20 cellular contexts compared by ENCODE assay signal in the genomic region with DNA sequence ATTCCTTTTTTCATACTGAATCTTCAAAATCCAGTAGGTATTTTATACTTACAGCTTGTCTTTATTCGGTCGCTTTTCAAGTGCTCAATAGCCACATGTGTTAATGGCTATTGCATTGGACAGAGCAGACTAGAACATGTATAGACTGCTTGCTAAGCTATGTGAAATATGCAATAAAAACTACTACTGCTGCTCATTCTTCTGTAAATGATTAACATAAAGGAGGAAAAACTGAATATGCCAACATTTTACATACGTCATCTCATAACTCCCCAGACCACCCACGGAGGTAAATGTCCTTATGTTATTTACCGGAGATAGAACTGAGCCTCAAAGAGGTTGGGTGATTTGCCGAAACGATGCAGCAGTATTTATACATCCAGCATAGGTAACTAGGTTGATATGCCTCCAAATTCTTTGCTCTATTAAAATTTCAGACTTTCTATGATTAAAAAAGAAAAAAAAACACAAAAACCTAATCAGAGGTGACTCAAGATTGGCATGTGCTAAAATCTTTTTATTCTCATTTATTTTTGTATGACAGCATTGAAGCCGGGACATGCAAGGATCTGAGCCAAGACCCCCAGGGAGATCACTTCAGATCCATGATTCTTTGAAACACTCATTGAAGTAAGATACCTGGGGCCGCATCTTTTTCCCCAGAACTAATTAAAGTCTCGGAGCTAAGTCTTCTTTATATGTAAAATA.
A peak's percentile ranks its signal among the peaks of the same experiment; 100 is the strongest.
DNase-seq lines count a peak whose midpoint lies in the region; ATAC-seq and TF ChIP-seq lines count a peak whose summit lies in the region.
"Had no signal": no experiment of that assay in that cellular context is flagged by ENCODE, and none has a peak within 500 bp of the region (broad histone marks: within the 10 kb centered on the region; RNA-seq: fewer than 3 reads in every experiment).

No MANE protein-coding gene starts in this region.

- POLR2A ChIA-PET in CD4-positive, alpha-beta T cell (lab: Charles Lee): no interaction called here

- H3K27me3 Mint-ChIP-seq in CD4-positive, alpha-beta T cell: no peaks in the 10 kb centered on the region
- H3K27me3 Mint-ChIP-seq: CD4-positive, alpha-beta memory T cell had no signal

- H3K4me1 ChIP-seq in SJCRH30: no peaks in the 10 kb centered on the region; the same call in 1 of the 2 replicates
- H3K4me1 ChIP-seq: HAP-1 had no signal

- in situ Hi-C loops in brain microvascular endothelial cell (cut with HindIII; ENCODE audit: low pct_ligation_motif_present, low sequenced_read_pairs): no loop called here

- no peak overlapping the region for H3K27ac Mint-ChIP-seq in CD4-positive, alpha-beta T cell
- H3K27ac Mint-ChIP-seq: CD4-positive, alpha-beta memory T cell had no signal

- no peaks in the 10 kb centered on the region for H3K9me3 ChIP-seq in SJCRH30 (replicated peaks)
- no peaks in the 10 kb centered on the region for H3K9me3 ChIP-seq in CD4-positive, alpha-beta T cell (ENCODE audit: control insufficient read depth, low read length)
- H3K9me3 ChIP-seq: HAP-1 had no signal

- no peak overlapping the region for H3K27ac ChIP-seq in SJCRH30
- peak overlapping the region; percentile 96 for H3K27ac ChIP-seq in epithelial cell of prostate
- no peak overlapping the region for H3K27ac ChIP-seq in CD4-positive, alpha-beta T cell (ENCODE audit: low read depth, low read length)
- no peak overlapping the region for H3K27ac ChIP-seq in brain microvascular endothelial cell
- H3K27ac ChIP-seq: GM23248 had no signal

- no peaks in the 10 kb centered on the region for H3K4me1 Mint-ChIP-seq in CD4-positive, alpha-beta T cell (ENCODE audit: low read depth)
- H3K4me1 Mint-ChIP-seq: CD4-positive, alpha-beta memory T cell had no signal

- CTCF ChIA-PET in CD4-positive, alpha-beta T cell (lab: Charles Lee): no interaction called here

- no peaks in the 10 kb centered on the region for H3K27me3 ChIP-seq in SJCRH30
- no peaks in the 10 kb centered on the region for H3K27me3 ChIP-seq in CD4-positive, alpha-beta T cell (ENCODE audit: control insufficient read depth, insufficient read depth, low read length)
- no peaks in the 10 kb centered on the region for H3K27me3 ChIP-seq in brain microvascular endothelial cell (replicated peaks)

- H3K4me3 Mint-ChIP-seq in CD4-positive, alpha-beta T cell: no peak overlapping the region
- H3K4me3 Mint-ChIP-seq: CD4-positive, alpha-beta memory T cell had no signal

- no peaks in the 10 kb centered on the region for H3K36me3 ChIP-seq in SJCRH30
- H3K36me3 ChIP-seq in brain microvascular endothelial cell (replicated peaks): no peaks in the 10 kb centered on the region
- H3K36me3 ChIP-seq: HAP-1 had no signal

- intact Hi-C loops in left colon (cut with DNase I, micrococcal nuclease): no loop called here
- intact Hi-C loops in CD4-positive, alpha-beta T cell (cut with DNase I, micrococcal nuclease): no loop called here

- H3K36me3 Mint-ChIP-seq in CD4-positive, alpha-beta T cell (ENCODE audit: low read depth): no peaks in the 10 kb centered on the region
- H3K36me3 Mint-ChIP-seq: CD4-positive, alpha-beta memory T cell had no signal

- DNase-seq in COLO829 (ENCODE audit: low spot score) (peak; percentile 36), SJCRH30 (peak; percentile 31 to 41), epithelial cell of prostate (ENCODE audit: low read depth, low spot score) (peak; percentile 70), left colon (peak; percentile 13 to 32), brain microvascular endothelial cell (no peak), foreskin melanocyte (no peak), nucleus accumbens (lab: John Stamatoyannopoulos, UW) (no peak)
- DNase-seq in CD4-positive, alpha-beta T cell: no peak
- DNase-seq: CD4-positive, alpha-beta memory T cell; DMS53; EL; NCI-H1092 treated with DMSO at 0.1 percent for 48 hours; NCI-H146; NCI-H2081; NCI-H446 treated with DMSO at 0.1 percent for 48 hours; NCI-H69; SHP77 treated with DMSO at 0.1 percent for 48 hours had no signal

- H3K4me3 ChIP-seq in SJCRH30: no peak overlapping the region
- no peak overlapping the region for H3K4me3 ChIP-seq in brain microvascular endothelial cell (ENCODE audit: low read depth, low read length)
- H3K4me3 ChIP-seq: GM12878, GM23248, HAP-1 had no signal

- no peak for TF ChIP-seq CTCF in CD4-positive, alpha-beta T cell (IDR thresholded peaks at IDR 0.05)
- TF ChIP-seq CTCF in brain microvascular endothelial cell (IDR thresholded peaks at IDR 0.05; ENCODE audit: low read depth, low read length, missing control alignments): no peak

- H3K9me3 Mint-ChIP-seq in CD4-positive, alpha-beta T cell: no peaks in the 10 kb centered on the region

- ATAC-seq in left colon: peak; percentile 85
- ATAC-seq in CD4-positive, alpha-beta T cell (ENCODE audit: poor library complexity): no peak
- ATAC-seq: GM12878 had no signal

Comparison
In these comparisons a context has a peak if more than half of its experiments do, and no peak if none do; other contexts are left out.
1. DNase-seq: peak in COLO829 (single experiment), SJCRH30 (2 of 2), epithelial cell of prostate (single experiment) and left colon (2 of 2); none in CD4-positive, alpha-beta T cell (0 of 10), brain microvascular endothelial cell (single experiment), foreskin melanocyte (single experiment) and nucleus accumbens (0 of 56).